Comparison of ENCODE assay signal across 3 cellular contexts in the genomic region with DNA sequence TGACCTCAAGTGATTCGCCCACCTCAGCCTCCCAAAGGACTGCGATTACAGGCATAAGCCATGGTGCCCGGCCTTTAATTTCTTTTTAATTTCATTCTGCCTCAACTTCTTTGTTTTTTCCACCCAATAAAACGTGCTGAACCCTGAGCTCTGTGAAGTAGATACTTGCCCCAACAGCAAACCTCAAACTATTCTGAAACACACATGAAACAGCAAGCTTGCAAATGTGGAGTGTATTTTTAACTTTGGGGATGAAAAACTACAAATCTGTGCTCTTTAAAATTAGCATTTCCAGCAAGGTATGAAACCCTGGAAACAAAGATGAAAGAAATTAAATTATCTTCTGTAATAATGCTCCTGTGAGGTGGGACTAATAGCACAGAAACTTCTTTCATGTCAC.
"Had no signal": no experiment of that assay in that cellular context is flagged by ENCODE, and none has a peak within 500 bp of the region (broad histone marks: within the 10 kb centered on the region; RNA-seq: fewer than 3 reads in every experiment).

No MANE protein-coding gene starts in this region.

- H3K4me3 ChIP-seq: GM12878 had no signal

- DNase-seq: GDM1, GF-D8 had no signal

- ATAC-seq: GM12878 had no signal
